18 cellular contexts compared by ENCODE assay signal in genomic region chr9:89778100-89779085, GRCh38.
DNase-seq lines count a peak whose midpoint lies in the region; ATAC-seq and TF ChIP-seq lines count a peak whose summit lies in the region.
"Had no signal": no experiment of that assay in that cellular context is flagged by ENCODE, and none has a peak within 500 bp of the region (broad histone marks: within the 10 kb centered on the region; RNA-seq: fewer than 3 reads in every experiment).

No MANE protein-coding gene starts in this region.

- H3K27me3 Mint-ChIP-seq in Caco-2 (ENCODE audit: insufficient read depth, unreplicated experiment): no peaks in the 10 kb centered on the region
- H3K27me3 Mint-ChIP-seq in activated CD4-positive, alpha-beta memory T cell treated with anti-CD3 and anti-CD28 coated beads for 36 hours: peaks cover 1% of the 10 kb centered on the region

- intact Hi-C loops in cardiac septum (cut with DNase I): no loop called here
- intact Hi-C loops in Right ventricle myocardium superior (cut with DNase I): no loop called here
- intact Hi-C loops in Caco-2 (cut with micrococcal nuclease; ENCODE audit: unreplicated experiment): no loop called here
- intact Hi-C loops in activated CD4-positive, alpha-beta memory T cell treated with anti-CD3 and anti-CD28 coated beads for 36 hours (cut with micrococcal nuclease): no loop called here
- intact Hi-C loops in body of pancreas (cut with DNase I): no loop called here

- DNase-seq in cardiac septum (ENCODE audit: low spot score) (peak; percentile 27), Right ventricle myocardium superior (no peak), left lobe of liver (ENCODE audit: low spot score) (no peak), omental fat pad (ENCODE audit: low spot score) (no peak), Caco-2 (no peak), body of pancreas (no peak), RPMI8226 (no peak)
- no peak for DNase-seq in activated CD4-positive, alpha-beta memory T cell treated with anti-CD3 and anti-CD28 coated beads for 36 hours
- DNase-seq: activated CD4-positive, alpha-beta T cell treated with anti-CD3 and anti-CD28 coated beads, Interleukin-2, amount 10 ng/mL, durations not matched to agents 7 days and 5 days; activated naive CD4-positive, alpha-beta T cell treated with anti-CD3 and anti-CD28 coated beads, Interleukin-2, amount 10 ng/mL, durations not matched to agents 7 days and 5 days; CD4-positive, CD25-positive, alpha-beta regulatory T cell; DMS153; heart left ventricle; NCI-H1105; NCI-H526; stimulated activated CD4-positive, alpha-beta T cell treated with anti-CD3 and anti-CD28 coated beads, Interleukin-4, amount 100 ng/mL, for 24 hours had no signal

- no peaks in the 10 kb centered on the region for H3K4me1 Mint-ChIP-seq in Caco-2 (ENCODE audit: low read depth, unreplicated experiment)
- H3K4me1 Mint-ChIP-seq in activated CD4-positive, alpha-beta memory T cell treated with anti-CD3 and anti-CD28 coated beads for 36 hours (ENCODE audit: low read depth): peaks cover 2% of the 10 kb centered on the region
- H3K4me1 Mint-ChIP-seq: activated CD4-positive, alpha-beta T cell treated with anti-CD3 and anti-CD28 coated beads, Interleukin-2, amount 10 ng/mL, durations not matched to agents 7 days and 5 days; activated naive CD4-positive, alpha-beta T cell treated with anti-CD3 and anti-CD28 coated beads, Interleukin-2, amount 10 ng/mL, durations not matched to agents 7 days and 5 days had no signal

- H3K4me1 ChIP-seq in Caco-2: peaks cover 9% of the 10 kb centered on the region; the same call in 1 of the 2 replicates
- peaks cover 7% of the 10 kb centered on the region for H3K4me1 ChIP-seq in body of pancreas
- H3K4me1 ChIP-seq: uterus had no signal

- H3K27me3 ChIP-seq in Caco-2 (replicated peaks; ENCODE audit: control insufficient read depth, insufficient read depth, low read length) (no peaks in the 10 kb centered on the region), body of pancreas (no peaks in the 10 kb centered on the region)
- H3K27me3 ChIP-seq: uterus had no signal

- BruUV-seq in Caco-2 (replicated peaks; lab: Mats Ljungman, UMichigan): no TSS peak

- WGBS in body of pancreas, 2 donors: 63 to 73% methylated on average over 22 of the region's 22 CpGs

- H3K27ac ChIP-seq in body of pancreas: no peak overlapping the region
- H3K27ac ChIP-seq: heart left ventricle, neutrophil, uterus had no signal

- no peaks in the 10 kb centered on the region for H3K9me3 ChIP-seq in Caco-2
- H3K9me3 ChIP-seq in body of pancreas: no peaks in the 10 kb centered on the region
- H3K9me3 ChIP-seq: heart left ventricle, neutrophil, uterus had no signal

- TF ChIP-seq POLR2A in body of pancreas (IDR thresholded peaks at IDR 0.05): no peak

- H3K36me3 ChIP-seq in Caco-2 (ENCODE audit: control insufficient read depth, insufficient read depth, low read length) (no peaks in the 10 kb centered on the region), body of pancreas (replicated peaks in 1 of 2; ENCODE audit: insufficient read depth in 1 of 2, low read depth in 2 of 2) (no peaks in the 10 kb centered on the region)
- H3K36me3 ChIP-seq: heart left ventricle, neutrophil, uterus had no signal

- no peak overlapping the region for H3K27ac Mint-ChIP-seq in Caco-2 (ENCODE audit: unreplicated experiment)
- no peak overlapping the region for H3K27ac Mint-ChIP-seq in activated CD4-positive, alpha-beta memory T cell treated with anti-CD3 and anti-CD28 coated beads for 36 hours
- H3K27ac Mint-ChIP-seq: activated CD4-positive, alpha-beta T cell treated with anti-CD3 and anti-CD28 coated beads, Interleukin-2, amount 10 ng/mL, durations not matched to agents 7 days and 5 days; activated naive CD4-positive, alpha-beta T cell treated with anti-CD3 and anti-CD28 coated beads, Interleukin-2, amount 10 ng/mL, durations not matched to agents 7 days and 5 days; CD4-positive, CD25-positive, alpha-beta regulatory T cell had no signal

- CTCF ChIA-PET in Caco-2 (lab: Charles Lee): no interaction called here
- CTCF ChIA-PET in activated CD4-positive, alpha-beta memory T cell treated with anti-CD3 and anti-CD28 coated beads for 36 hours (lab: Charles Lee): interaction anchor here (1.1 kb wide), 1 partner anchor 175 kb away, joined by 3 read pairs; no protein-coding TSS in a partner anchor

- no peak for ATAC-seq in Right ventricle myocardium superior (ENCODE audit: poor library complexity)
- ATAC-seq in left lobe of liver: peak; percentile 87
- ATAC-seq in omental fat pad (ENCODE audit: low FRiP score): peak; percentile 69
- no peak for ATAC-seq in body of pancreas

- no peaks in the 10 kb centered on the region for H3K36me3 Mint-ChIP-seq in Caco-2 (ENCODE audit: insufficient read depth, unreplicated experiment)
- H3K36me3 Mint-ChIP-seq in activated CD4-positive, alpha-beta memory T cell treated with anti-CD3 and anti-CD28 coated beads for 36 hours: no peaks in the 10 kb centered on the region
- H3K36me3 Mint-ChIP-seq: activated naive CD4-positive, alpha-beta T cell treated with anti-CD3 and anti-CD28 coated beads, Interleukin-2, amount 10 ng/mL, durations not matched to agents 7 days and 5 days; CD4-positive, CD25-positive, alpha-beta regulatory T cell had no signal

- TF ChIP-seq CTCF in omental fat pad (IDR thresholded peaks at IDR 0.05) (no peak), Caco-2 (IDR thresholded peaks at IDR 0.05; ENCODE audit: insufficient read depth in 1 of 2, low read depth in 1 of 2, low read length in 1 of 2, severe bottlenecking in 1 of 2, unreplicated experiment in 1 of 2) (no peak), body of pancreas (IDR thresholded peaks at IDR 0.05) (no peak)

- POLR2A ChIA-PET in Caco-2 (lab: Charles Lee): no interaction called here
- POLR2A ChIA-PET in activated CD4-positive, alpha-beta memory T cell treated with anti-CD3 and anti-CD28 coated beads for 36 hours (lab: Charles Lee): no interaction called here

- no peaks in the 10 kb centered on the region for H3K9me3 Mint-ChIP-seq in Caco-2 (ENCODE audit: unreplicated experiment)
- no peaks in the 10 kb centered on the region for H3K9me3 Mint-ChIP-seq in activated CD4-positive, alpha-beta memory T cell treated with anti-CD3 and anti-CD28 coated beads for 36 hours
- H3K9me3 Mint-ChIP-seq: activated CD4-positive, alpha-beta T cell treated with anti-CD3 and anti-CD28 coated beads, Interleukin-2, amount 10 ng/mL, durations not matched to agents 7 days and 5 days; activated naive CD4-positive, alpha-beta T cell treated with anti-CD3 and anti-CD28 coated beads, Interleukin-2, amount 10 ng/mL, durations not matched to agents 7 days and 5 days had no signal

- H3K4me3 Mint-ChIP-seq in Caco-2 (ENCODE audit: unreplicated experiment): no peak overlapping the region
- no peak overlapping the region for H3K4me3 Mint-ChIP-seq in activated CD4-positive, alpha-beta memory T cell treated with anti-CD3 and anti-CD28 coated beads for 36 hours
- H3K4me3 Mint-ChIP-seq: activated CD4-positive, alpha-beta T cell treated with anti-CD3 and anti-CD28 coated beads, Interleukin-2, amount 10 ng/mL, durations not matched to agents 7 days and 5 days; activated naive CD4-positive, alpha-beta T cell treated with anti-CD3 and anti-CD28 coated beads, Interleukin-2, amount 10 ng/mL, durations not matched to agents 7 days and 5 days; CD4-positive, CD25-positive, alpha-beta regulatory T cell had no signal

- no peak overlapping the region for H3K4me3 ChIP-seq in Caco-2 (ENCODE audit: low read depth, low read length)
- H3K4me3 ChIP-seq in body of pancreas: no peak overlapping the region
- H3K4me3 ChIP-seq: uterus had no signal

Comparison
In these comparisons a context has a peak if more than half of its experiments do, and no peak if none do; other contexts are left out.
1. ATAC-seq: peak in left lobe of liver (single experiment) and omental fat pad (single experiment); none in Right ventricle myocardium superior (single experiment) and body of pancreas (single experiment).